Comparison of ENCODE assay signal across 1 cellular context in the genomic region with DNA sequence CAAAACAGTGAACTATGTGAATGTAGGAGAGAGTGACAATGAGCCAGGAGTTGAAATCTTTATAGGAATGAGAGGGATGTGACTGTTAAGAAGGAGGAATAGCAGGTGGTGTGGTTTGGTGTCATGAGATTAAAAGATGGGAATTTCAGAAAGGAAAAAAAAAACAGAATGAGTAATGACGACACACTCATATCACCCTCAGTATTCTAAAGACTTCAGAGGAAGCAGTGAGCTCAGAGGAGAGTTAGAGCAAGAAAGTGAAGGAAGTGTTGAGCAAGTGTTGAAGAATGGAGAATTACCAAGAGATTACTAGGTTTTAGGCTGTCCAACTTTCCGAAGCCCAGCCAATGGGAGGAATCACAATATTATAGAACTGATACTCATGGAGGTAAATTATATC.
TF ChIP-seq lines count a peak whose summit lies in the region.

No MANE protein-coding gene starts in this region.

TF ChIP-seq in HCT116, 20 proteins besides CTCF, POLR2A, EP300 and RAD21 (continued from another document):
- TF ChIP-seq ATF3 (IDR thresholded peaks at IDR 0.05) (no peak), POLR2AphosphoS5 (IDR thresholded peaks at IDR 0.05; ENCODE audit: low read depth, low read length) (no peak), TCF7L2 (IDR thresholded peaks at IDR 0.05; ENCODE audit: borderline replicate concordance, extremely low read depth, insufficient read depth, insufficient read length) (no peak), FOSL1 (IDR thresholded peaks at IDR 0.05; ENCODE audit: low read depth) (no peak)
- TF ChIP-seq, protein P1, sequence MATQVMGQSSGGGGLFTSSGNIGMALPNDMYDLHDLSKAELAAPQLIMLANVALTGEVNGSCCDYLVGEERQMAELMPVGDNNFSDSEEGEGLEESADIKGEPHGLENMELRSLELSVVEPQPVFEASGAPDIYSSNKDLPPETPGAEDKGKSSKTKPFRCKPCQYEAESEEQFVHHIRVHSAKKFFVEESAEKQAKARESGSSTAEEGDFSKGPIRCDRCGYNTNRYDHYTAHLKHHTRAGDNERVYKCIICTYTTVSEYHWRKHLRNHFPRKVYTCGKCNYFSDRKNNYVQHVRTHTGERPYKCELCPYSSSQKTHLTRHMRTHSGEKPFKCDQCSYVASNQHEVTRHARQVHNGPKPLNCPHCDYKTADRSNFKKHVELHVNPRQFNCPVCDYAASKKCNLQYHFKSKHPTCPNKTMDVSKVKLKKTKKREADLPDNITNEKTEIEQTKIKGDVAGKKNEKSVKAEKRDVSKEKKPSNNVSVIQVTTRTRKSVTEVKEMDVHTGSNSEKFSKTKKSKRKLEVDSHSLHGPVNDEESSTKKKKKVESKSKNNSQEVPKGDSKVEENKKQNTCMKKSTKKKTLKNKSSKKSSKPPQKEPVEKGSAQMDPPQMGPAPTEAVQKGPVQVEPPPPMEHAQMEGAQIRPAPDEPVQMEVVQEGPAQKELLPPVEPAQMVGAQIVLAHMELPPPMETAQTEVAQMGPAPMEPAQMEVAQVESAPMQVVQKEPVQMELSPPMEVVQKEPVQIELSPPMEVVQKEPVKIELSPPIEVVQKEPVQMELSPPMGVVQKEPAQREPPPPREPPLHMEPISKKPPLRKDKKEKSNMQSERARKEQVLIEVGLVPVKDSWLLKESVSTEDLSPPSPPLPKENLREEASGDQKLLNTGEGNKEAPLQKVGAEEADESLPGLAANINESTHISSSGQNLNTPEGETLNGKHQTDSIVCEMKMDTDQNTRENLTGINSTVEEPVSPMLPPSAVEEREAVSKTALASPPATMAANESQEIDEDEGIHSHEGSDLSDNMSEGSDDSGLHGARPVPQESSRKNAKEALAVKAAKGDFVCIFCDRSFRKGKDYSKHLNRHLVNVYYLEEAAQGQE (IDR thresholded peaks at IDR 0.05; ENCODE audit: low read depth): no peak
